ENCODE assay signal across 9 cellular contexts in genomic region chr21:31872072-31872451, GRCh38. TPM values are rescaled to one million over a fixed set of nuclear protein-coding genes. Genes with fewer than 3 reads are reported as not detected.
DNase-seq lines count a peak whose midpoint lies in the region; ATAC-seq and TF ChIP-seq lines count a peak whose summit lies in the region.
"Had no signal": no experiment of that assay in that cellular context is flagged by ENCODE, and none has a peak within 500 bp of the region (broad histone marks: within the 10 kb centered on the region; RNA-seq: fewer than 3 reads in every experiment).

No MANE protein-coding gene starts in this region.

- no peak for TF ChIP-seq CTCF in WTC11 (IDR thresholded peaks at IDR 0.05)

- CTCF ChIA-PET in WTC11 (lab: Charles Lee), result interaction anchor here (1.1 to 3.8 kb wide), 3 partner anchors 86 to 386 kb away, joined by 3 to 22 read pairs (median 18); no protein-coding TSS in a partner anchor

- H3K4me1 Mint-ChIP-seq in WTC11, result peaks cover 37% of the 10 kb centered on the region

- peaks cover 48% of the 10 kb centered on the region for H3K27me3 Mint-ChIP-seq in WTC11 (ENCODE audit: low read depth)

- H3K9me3 ChIP-seq in iPS-18c (ENCODE audit: control insufficient read depth, insufficient read depth, low read length) (no peaks in the 10 kb centered on the region), skeletal muscle tissue (ENCODE audit: control insufficient read depth in 3 of 3, low read length in 3 of 3) (no peaks in the 10 kb centered on the region)

- DNase-seq in DMS53 (lab: John Stamatoyannopoulos, UW) (peak; percentile 39), DMS53 treated with DMSO at 0.1 percent for 48 hours (lab: John Stamatoyannopoulos, UW; ENCODE audit: unreplicated experiment) (no peak), WTC11 (ENCODE audit: low spot score) (no peak), NCI-H748 (lab: John Stamatoyannopoulos, UW; ENCODE audit: unreplicated experiment) (no peak), NCI-H1105 treated with DMSO at 0.1 percent for 48 hours (lab: John Stamatoyannopoulos, UW) (no peak), AG20443 (ENCODE audit: low spot score) (no peak)

- no peak overlapping the region for H3K27ac ChIP-seq in skeletal muscle tissue (ENCODE audit: low read depth, low read length)
- H3K27ac ChIP-seq: 22Rv1 had no signal

- no peak overlapping the region for H3K9ac ChIP-seq in skeletal muscle tissue (ENCODE audit: low read depth in 1 of 3, low read length in 3 of 3)

- H3K27ac Mint-ChIP-seq in WTC11, result no peak overlapping the region

- H3K36me3 ChIP-seq in skeletal muscle tissue (ENCODE audit: control insufficient read depth in 3 of 3, insufficient read depth in 3 of 3, low read length in 3 of 3), result no peaks in the 10 kb centered on the region

- ATAC-seq in WTC11, result no peak

- H3K9me3 Mint-ChIP-seq in WTC11, result no peaks in the 10 kb centered on the region

- peaks cover 5 to 14% (median 12%) of the 10 kb centered on the region in 3 donors for H3K4me1 ChIP-seq in skeletal muscle tissue (ENCODE audit: control insufficient read depth in 3 of 3, insufficient read depth in 3 of 3, low read length in 3 of 3)

- peaks cover 30 to 51% (median 38%) of the 10 kb centered on the region in 3 donors for H3K27me3 ChIP-seq in skeletal muscle tissue (ENCODE audit: control insufficient read depth in 3 of 3, insufficient read depth in 3 of 3, low read length in 3 of 3)

- H3K4me3 ChIP-seq in iPS-18c (ENCODE audit: insufficient read depth, low read depth, low read length) (peak overlapping the region; percentile 77), skeletal muscle tissue (ENCODE audit: low read length in 3 of 3) (peak overlapping the region; percentile 38 to 54 (median 49))

- POLR2A ChIA-PET in WTC11 (lab: Charles Lee), result interaction anchor here (2.1 kb wide), 1 partner anchor 23 kb away, joined by 5 read pairs; no protein-coding TSS in a partner anchor

- peak overlapping the region; percentile 86 for H3K4me3 Mint-ChIP-seq in WTC11

- no peaks in the 10 kb centered on the region for H3K36me3 Mint-ChIP-seq in WTC11

TF ChIP-seq in WTC11, 78 proteins besides CTCF, POLR2A, EP300 and RAD21:
- TF ChIP-seq ZNF396 (CRISPR knock-in tag; IDR thresholded peaks at IDR 0.05; ENCODE audit: borderline replicate concordance), result no peak
- no peak for TF ChIP-seq TEAD1 (CRISPR knock-in tag; IDR thresholded peaks at IDR 0.05)
- no peak for TF ChIP-seq ZNF138 (CRISPR knock-in tag; conservative IDR thresholded peaks at IDR 0.05)
- no peak for TF ChIP-seq ZNF121 (CRISPR knock-in tag; IDR thresholded peaks at IDR 0.05)
- no peak for TF ChIP-seq E2F5 (CRISPR knock-in tag; IDR thresholded peaks at IDR 0.05)
- no peak for TF ChIP-seq ETV6 (CRISPR knock-in tag; IDR thresholded peaks at IDR 0.05)
- no peak for TF ChIP-seq SMAD4 (CRISPR knock-in tag; IDR thresholded peaks at IDR 0.05)
- no peak for TF ChIP-seq MAX (CRISPR knock-in tag; IDR thresholded peaks at IDR 0.05)
- TF ChIP-seq CREB1 (CRISPR knock-in tag; IDR thresholded peaks at IDR 0.05), result no peak
- no peak for TF ChIP-seq NFATC4 (CRISPR knock-in tag; IDR thresholded peaks at IDR 0.05)

RNA-seq across cellular contexts. Expression of gene HUNK, which starts 0.8 kb away (rescaled TPM):
- total RNA-seq in WTC11 (2021), result 5.0 to 7.0 TPM (median 6.1 TPM) in 3 replicates
- 3.1 TPM for total RNA-seq in skeletal muscle tissue
